9 cellular contexts compared by ENCODE assay signal in genomic region chr22:30301995-30302809, GRCh38. TPM values are rescaled to one million over a fixed set of nuclear protein-coding genes. Genes with fewer than 3 reads are reported as not detected.
DNase-seq lines count a peak whose midpoint lies in the region; ATAC-seq and TF ChIP-seq lines count a peak whose summit lies in the region.
"Had no signal": no experiment of that assay in that cellular context is flagged by ENCODE, and none has a peak within 500 bp of the region (broad histone marks: within the 10 kb centered on the region; RNA-seq: fewer than 3 reads in every experiment).

No MANE protein-coding gene starts in this region.

- peak overlapping the region; percentile 85 for H3K27ac ChIP-seq in VCaP
- peak overlapping the region; percentile 54 for H3K27ac ChIP-seq in smooth muscle cell (ENCODE audit: low read depth)

- H3K9me3 ChIP-seq in smooth muscle cell (replicated peaks; ENCODE audit: low read depth) = no peaks in the 10 kb centered on the region

- no peak overlapping the region for H3K4me3 ChIP-seq in smooth muscle cell

- peaks cover 100% of the 10 kb centered on the region for H4K20me1 ChIP-seq in smooth muscle cell (ENCODE audit: low read depth)

- H3F3A ChIP-seq in smooth muscle cell (ENCODE audit: low read depth) = peaks cover 19% of the 10 kb centered on the region

- H3K9ac ChIP-seq in smooth muscle cell (ENCODE audit: low read depth) = no peak overlapping the region

- peaks cover 43% of the 10 kb centered on the region for H3K79me2 ChIP-seq in smooth muscle cell (ENCODE audit: low read depth)

- intact Hi-C loops in cardiac septum (cut with DNase I) = no loop called here

- H3K27me3 ChIP-seq in smooth muscle cell (ENCODE audit: low read depth) = no peaks in the 10 kb centered on the region

- DNase-seq in HPDE6-E6E7 (ENCODE audit: extremely low spot score) = peak; percentile 57
- DNase-seq in cardiac septum (ENCODE audit: low spot score) = peak; percentile 84
- no peak for DNase-seq in smooth muscle cell (lab: John Stamatoyannopoulos, UW; ENCODE audit: unreplicated experiment)
- no peak for DNase-seq in activated CD4-positive, CD25-positive, alpha-beta regulatory T cell treated with anti-CD3 and anti-CD28 coated beads, Interleukin-2, amount 50 U/mL, for 72 hours

- 65% methylated on average over 9 of the region's 9 CpGs for WGBS in smooth muscle cell (ENCODE audit: low lambda C conversion rate)

- no peaks in the 10 kb centered on the region for H3K36me3 ChIP-seq in smooth muscle cell (ENCODE audit: low read depth)

- no peaks in the 10 kb centered on the region for H3K4me1 ChIP-seq in smooth muscle cell (ENCODE audit: low read depth)

- no peak overlapping the region for H2AFZ ChIP-seq in smooth muscle cell (ENCODE audit: low read depth)

- peak overlapping the region; percentile 17 for H3K4me2 ChIP-seq in smooth muscle cell

- no peak for TF ChIP-seq CTCF in VCaP (conservative IDR thresholded peaks at IDR 0.05)
- no peak for TF ChIP-seq CTCF in smooth muscle cell (IDR thresholded peaks at IDR 0.05; ENCODE audit: borderline replicate concordance, insufficient read depth, poor library complexity, severe bottlenecking)

- ATAC-seq in HG03095 (IDR thresholded peaks at IDR 0.05; ENCODE audit: unreplicated experiment) (no peak), GM18873 (IDR thresholded peaks at IDR 0.05; ENCODE audit: low FRiP score, unreplicated experiment) (no peak), HG03097 (IDR thresholded peaks at IDR 0.05; ENCODE audit: low FRiP score, unreplicated experiment) (no peak)
- ATAC-seq: Panc1 had no signal

RNA-seq across cellular contexts. Expression of gene CASTOR1, which starts 12.9 kb away (rescaled TPM):
- total RNA-seq in cardiac septum = 5.0 TPM
- 9.8 and 16.1 TPM in 2 replicates for total RNA-seq in smooth muscle cell
- polyA plus RNA-seq in smooth muscle cell = 21.8 and 22.6 TPM in 2 replicates

RNA-seq across cellular contexts. Expression of gene TBC1D10A, which starts 24.5 kb away (rescaled TPM):
- total RNA-seq in cardiac septum = 5.7 TPM
- total RNA-seq in smooth muscle cell = 16.8 and 23.0 TPM in 2 replicates
- polyA plus RNA-seq in smooth muscle cell = 51.1 and 57.6 TPM in 2 replicates

RNA-seq across cellular contexts. Expression of gene OSM, which starts 35.6 kb away (rescaled TPM):
- 0.32 TPM for total RNA-seq in cardiac septum
- total RNA-seq in smooth muscle cell = 0.27 and 1.5 TPM in 2 replicates
- 0.14 and 1.0 TPM in 2 replicates for polyA plus RNA-seq in smooth muscle cell

RNA-seq across cellular contexts. Expression of gene SF3A1, which starts 54.5 kb away (rescaled TPM):
- total RNA-seq in cardiac septum = 106 TPM
- total RNA-seq in smooth muscle cell = 46.0 and 55.0 TPM in 2 replicates
- 86.7 and 86.9 TPM in 2 replicates for polyA plus RNA-seq in smooth muscle cell

RNA-seq across cellular contexts. Expression of gene CCDC157, which starts 54.6 kb away (rescaled TPM):
- total RNA-seq in cardiac septum (0.78 TPM), smooth muscle cell (1.5 and 4.8 TPM in 2 replicates)
- polyA plus RNA-seq in smooth muscle cell = 2.5 and 6.0 TPM in 2 replicates

Comparison
In these comparisons a context has a peak if more than half of its experiments do, and no peak if none do; other contexts are left out.
1. DNase-seq: peak in HPDE6-E6E7 (single experiment) and cardiac septum (single experiment); none in smooth muscle cell (single experiment) and activated CD4-positive, CD25-positive, alpha-beta regulatory T cell treated with anti-CD3 and anti-CD28 coated beads, Interleukin-2, amount 50 U/mL, for 72 hours (single experiment).